20 cellular contexts compared by ENCODE assay signal in genomic region chrX:141904262-141904661, GRCh38. TPM values are rescaled to one million over a fixed set of nuclear protein-coding genes. Genes with fewer than 3 reads are reported as not detected.
"Had no signal": no experiment of that assay in that cellular context is flagged by ENCODE, and none has a peak within 500 bp of the region (broad histone marks: within the 10 kb centered on the region; RNA-seq: fewer than 3 reads in every experiment).

No MANE protein-coding gene starts in this region.

- ATAC-seq: activated CD4-positive, CD25-positive, alpha-beta regulatory T cell treated with anti-CD3 and anti-CD28 coated beads, Interleukin-2, amount 50 U/mL, for 24 hours; activated CD8-positive, alpha-beta T cell treated with anti-CD3 and anti-CD28 coated beads, Interleukin-2, amount 10 ng/mL, durations not matched to agents 7 days and 5 days; PC-3 had no signal

- H3K27ac ChIP-seq: breast epithelium, coronary artery had no signal

- H3K4me3 ChIP-seq: breast epithelium, coronary artery had no signal

- H3K4me1 ChIP-seq: breast epithelium had no signal

- H3K36me3 ChIP-seq: breast epithelium had no signal

- DNase-seq: activated CD4-positive, alpha-beta T cell treated with anti-CD3 and anti-CD28 coated beads for 48 hours; activated CD4-positive, alpha-beta T cell treated with anti-CD3 and anti-CD28 coated beads, Interleukin-2, amount 50 U/mL, for 4 hours; activated CD8-positive, alpha-beta memory T cell treated with anti-CD3 and anti-CD28 coated beads, Interleukin-2, amount 50 U/mL, for 48 hours; activated CD8-positive, alpha-beta T cell treated with anti-CD3 and anti-CD28 coated beads, Interleukin-2, amount 10 ng/mL, durations not matched to agents 7 days and 5 days; activated naive CD4-positive, alpha-beta T cell treated with anti-CD3 and anti-CD28 coated beads, Interleukin-2, amount 50 U/mL, for 16 hours; activated naive CD8-positive, alpha-beta T cell treated with anti-CD3 and anti-CD28 coated beads, Interleukin-2, amount 10 ng/mL, durations not matched to agents 7 days and 5 days; activated T-cell treated with anti-CD3 and anti-CD28 coated beads, Interleukin-2, amount 50 U/mL, for 1 hour; aorta; central memory CD4-positive, alpha-beta T cell; Kasumi-1; KBM-7; NCI-H1694 treated with DMSO at 0.1 percent for 48 hours; NCI-H2029 treated with DMSO at 0.1 percent for 48 hours; NCI-H524; PC-3; SIG-M5 had no signal

RNA-seq across cellular contexts. Expression of gene MAGEC1, which starts 0.6 kb away (rescaled TPM):
- total RNA-seq: activated CD8-positive, alpha-beta T cell treated with anti-CD3 and anti-CD28 coated beads, Interleukin-2, amount 10 ng/mL, durations not matched to agents 7 days and 5 days; activated naive CD8-positive, alpha-beta T cell treated with anti-CD3 and anti-CD28 coated beads, Interleukin-2, amount 10 ng/mL, durations not matched to agents 7 days and 5 days; aorta; breast epithelium; chondrocyte; PC-3 had no signal
- polyA plus RNA-seq: aorta had no signal
